ENCODE assay signal across 7 cellular contexts in the genomic region with DNA sequence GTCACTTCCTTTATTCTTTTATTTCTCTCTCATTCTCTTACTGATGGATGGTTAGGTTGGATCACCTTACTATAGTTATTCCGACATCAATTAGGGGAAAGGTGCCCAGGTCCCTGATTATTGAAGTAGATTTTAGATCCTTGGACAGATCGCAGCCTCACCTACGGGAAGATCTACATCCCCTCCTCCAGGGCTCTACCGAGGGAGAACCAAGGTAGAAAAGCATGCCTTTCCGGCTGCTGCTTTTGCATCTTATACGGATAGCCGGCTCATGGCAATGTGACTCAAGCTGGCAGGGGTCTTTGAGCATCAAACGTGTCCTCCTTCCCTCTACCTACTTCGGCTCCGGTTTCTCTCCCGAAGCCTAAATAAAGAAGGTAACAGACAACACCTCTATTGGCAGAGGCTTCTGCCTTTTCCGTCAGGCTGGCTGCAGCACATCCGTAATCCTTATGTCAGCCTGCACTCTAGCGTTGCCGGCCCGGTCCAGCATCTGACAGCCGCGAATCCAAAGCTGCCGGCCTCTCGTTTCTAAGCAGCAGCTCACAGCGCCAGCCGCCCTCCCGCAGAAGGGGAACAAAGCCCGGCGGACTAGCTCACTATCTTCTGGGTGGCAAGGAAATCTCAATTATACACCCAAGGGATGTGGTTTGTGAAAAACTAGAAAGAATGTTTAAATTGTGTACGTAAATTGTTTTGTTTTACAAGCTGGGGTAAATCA. TPM values are rescaled to one million over a fixed set of nuclear protein-coding genes. Genes with fewer than 3 reads are reported as not detected.
A peak's percentile ranks its signal among the peaks of the same experiment; 100 is the strongest.
DNase-seq lines count a peak whose midpoint lies in the region; ATAC-seq, FAIRE-seq and TF ChIP-seq lines count a peak whose summit lies in the region.

No MANE protein-coding gene starts in this region.

- no peaks in the 10 kb centered on the region for H3K4me1 ChIP-seq in GM12878 (ENCODE audit: control insufficient read depth, insufficient read depth, low read length)
- peaks cover 3% of the 10 kb centered on the region for H3K4me1 ChIP-seq in iPS-15b (ENCODE audit: control insufficient read depth, insufficient read depth, low read length)

- 7% methylated on average over 26 of the region's 26 CpGs for WGBS in GM12878 (ENCODE audit: insufficient coverage, insufficient replicate concordance, low lambda C conversion rate, missing lambda C conversion rate)

- RAD21 ChIA-PET in GM12878 (lab: Charles Lee; ENCODE audit: unreplicated experiment): no interaction called here

- TF ChIP-seq RAD21 in GM12878 (IDR thresholded peaks at IDR 0.05; ENCODE audit: insufficient read depth, low read depth, low read length): no peak

- no peak overlapping the region for H3K4me3 ChIP-seq in NB4 (ENCODE audit: low read depth, low read length)
- no peak overlapping the region for H3K4me3 ChIP-seq in GM12878
- peak overlapping the region; percentile 14 for H3K4me3 ChIP-seq in iPS-15b (ENCODE audit: low read depth, low read length)

- no TSS peak for BruUV-seq in GM12878 (replicated peaks; lab: Mats Ljungman, UMichigan)

- H3K4me1 Mint-ChIP-seq in stimulated activated effector memory CD8-positive, alpha-beta T cell treated with anti-CD3 and anti-CD28 coated beads, Interleukin-12 subunit alpha, Interleukin-12 subunit beta, amount 100 ng/mL, for 72 hours: peaks cover 7% of the 10 kb centered on the region

- H3K4me2 ChIP-seq in GM12878 (ENCODE audit: control insufficient read depth, insufficient read depth): no peak overlapping the region

- H3K9me3 Mint-ChIP-seq in stimulated activated effector memory CD8-positive, alpha-beta T cell treated with anti-CD3 and anti-CD28 coated beads, Interleukin-12 subunit alpha, Interleukin-12 subunit beta, amount 100 ng/mL, for 72 hours: no peaks in the 10 kb centered on the region

- SMC1A ChIA-PET in GM12878 (lab: Charles Lee; ENCODE audit: uncharacterized antibody, unreplicated experiment): interaction anchor here (0.7 kb wide), 1 partner anchor 21 kb away, joined by 3 read pairs; no protein-coding TSS in a partner anchor

- H3K9me3 ChIP-seq in GM12878 (replicated peaks; ENCODE audit: control insufficient read depth, insufficient read depth, low read length) (no peaks in the 10 kb centered on the region), iPS-15b (ENCODE audit: control insufficient read depth, insufficient read depth, low read length) (no peaks in the 10 kb centered on the region)

- no peak overlapping the region for H3K9ac ChIP-seq in GM12878 (ENCODE audit: control insufficient read depth, insufficient read depth, low read length)
- H3K9ac ChIP-seq in iPS-15b (ENCODE audit: low read depth, low read length): no peak overlapping the region

- TF ChIP-seq CTCF in GM12872 (IDR thresholded peaks at IDR 0.05; ENCODE audit: insufficient read depth, low read depth, low read length) (peak; percentile 78), NB4 (IDR thresholded peaks at IDR 0.05; ENCODE audit: low read depth, low read length) (peak; percentile 47), GM12878 (IDR thresholded peaks at IDR 0.05 in 2 of 3, conservative IDR thresholded peaks at IDR 0.05 in 1 of 3; ENCODE audit: control insufficient read depth in 2 of 3, extremely low read depth in 1 of 3, insufficient read depth in 1 of 3, low read depth in 3 of 3, low read length in 3 of 3) (peak in 1 of 3 experiments; percentile 50; a peak in 2 of 6 replicates)

- no peaks in the 10 kb centered on the region for H3K36me3 Mint-ChIP-seq in stimulated activated effector memory CD8-positive, alpha-beta T cell treated with anti-CD3 and anti-CD28 coated beads, Interleukin-12 subunit alpha, Interleukin-12 subunit beta, amount 100 ng/mL, for 72 hours

- peaks cover 4 to 10% of the 10 kb centered on the region in 2 experiments for H3K27me3 ChIP-seq in GM12878 (replicated peaks in 1 of 2; ENCODE audit: control insufficient read depth in 2 of 2, insufficient read depth in 2 of 2, low read length in 1 of 2)
- peaks cover 13% of the 10 kb centered on the region for H3K27me3 ChIP-seq in iPS-15b (ENCODE audit: control insufficient read depth, insufficient read depth, low read length)

- TF ChIP-seq POLR2A in NB4 (IDR thresholded peaks at IDR 0.05; ENCODE audit: extremely low read depth, insufficient read length) (no peak), GM12878 (IDR thresholded peaks at IDR 0.05; ENCODE audit: low read depth, low read length) (no peak)

- H4K20me1 ChIP-seq in GM12878 (ENCODE audit: control insufficient read depth, insufficient read depth): no peaks in the 10 kb centered on the region

- no peak for FAIRE-seq in GM12878 (lab: Jason Lieb, UNC)

- DNase-seq in NB4 (ENCODE audit: low read depth) (peak; percentile 82), GM12878 (ENCODE audit: low read depth, low spot score) (no peak)
- no peak for DNase-seq in stimulated activated effector memory CD8-positive, alpha-beta T cell treated with anti-CD3 and anti-CD28 coated beads, Interleukin-12 subunit alpha, Interleukin-12 subunit beta, amount 100 ng/mL, for 72 hours (ENCODE audit: low spot score in 2 of 2)
- DNase-seq in activated CD4-positive, CD25-positive, alpha-beta regulatory T cell treated with anti-CD3 and anti-CD28 coated beads, Interleukin-2, amount 50 U/mL, for 72 hours: no peak

- CTCF ChIA-PET in GM12878 (lab: Yijun Ruan, JAX): interaction anchor here (1.1 kb wide), 1 partner anchor 76 kb away, joined by 3 read pairs; no protein-coding TSS in a partner anchor

- ATAC-seq in GM12878 (peak; percentile 71), HG02884 (IDR thresholded peaks at IDR 0.05; ENCODE audit: unreplicated experiment) (no peak)
- peak; percentile 24 for ATAC-seq in stimulated activated effector memory CD8-positive, alpha-beta T cell treated with anti-CD3 and anti-CD28 coated beads, Interleukin-12 subunit alpha, Interleukin-12 subunit beta, amount 100 ng/mL, for 72 hours

- no peaks in the 10 kb centered on the region for H3K36me3 ChIP-seq in GM12878 (ENCODE audit: control insufficient read depth in 2 of 2, insufficient read depth in 2 of 2, low read length in 1 of 2)
- H3K36me3 ChIP-seq in iPS-15b (ENCODE audit: control insufficient read depth, insufficient read depth, low read length): no peaks in the 10 kb centered on the region

- intact Hi-C loops in GM12878 (cut with micrococcal nuclease; ENCODE audit: unreplicated experiment): no loop called here

- H3K27ac Mint-ChIP-seq in stimulated activated effector memory CD8-positive, alpha-beta T cell treated with anti-CD3 and anti-CD28 coated beads, Interleukin-12 subunit alpha, Interleukin-12 subunit beta, amount 100 ng/mL, for 72 hours: no peak overlapping the region

- no peaks in the 10 kb centered on the region for H3K79me2 ChIP-seq in GM12878 (ENCODE audit: control insufficient read depth, insufficient read depth, low read length)

- H2AFZ ChIP-seq in GM12878 (ENCODE audit: control insufficient read depth, low read depth, low read length): no peak overlapping the region

- in situ Hi-C loops in GM12878 (cut with MboI): no loop called here

- H3K4me3 Mint-ChIP-seq in stimulated activated effector memory CD8-positive, alpha-beta T cell treated with anti-CD3 and anti-CD28 coated beads, Interleukin-12 subunit alpha, Interleukin-12 subunit beta, amount 100 ng/mL, for 72 hours: no peak overlapping the region

- no peak overlapping the region for H3K27ac ChIP-seq in GM12878 (ENCODE audit: control insufficient read depth, insufficient read depth)

- TF ChIP-seq EP300 in GM12878 (IDR thresholded peaks at IDR 0.05; ENCODE audit: borderline replicate concordance in 1 of 2, control insufficient read depth in 1 of 2, low read depth in 2 of 2, low read length in 2 of 2): no peak

- POLR2A ChIA-PET in GM12878 (lab: Charles Lee): no interaction called here

TF ChIP-seq in GM12878, 131 proteins besides CTCF, POLR2A, EP300 and RAD21 (continues in another document):
- TF ChIP-seq SMC3 (IDR thresholded peaks at IDR 0.05; ENCODE audit: borderline replicate concordance, low read length) (peak; percentile 22; the same call in 1 of the 2 replicates), BCLAF1 (IDR thresholded peaks at IDR 0.05) (no peak), FOS (IDR thresholded peaks at IDR 0.05; ENCODE audit: borderline replicate concordance, extremely low read depth, insufficient read length) (no peak)

RNA-seq across cellular contexts. Expression of gene IRX6, which starts 46.9 kb away (rescaled TPM):
- total RNA-seq in GM12878 (2013; cell fraction: nucleolus; rRNA removed): not detected in 2 replicates
- total RNA-seq in GM12878 (2014; rRNA removed) (not detected in 2 replicates), GM12878 (2014; rRNA removed; fragmentation: Illumina TruSeq; extraction: Trizol) (not detected in 2 replicates), GM12878 (2021) (not detected in 2 replicates)
- not detected for polyA plus RNA-seq in GM12878 (2011; ENCODE audit: low read depth)
- polyA plus RNA-seq in GM12878 (2011; rRNA removed) (not detected in 2 replicates), GM12878 (2014; fragmentation: Illumina TruSeq; extraction: Trizol) (not detected in 2 replicates), GM12878 (2014; fragmentation: Nextera tagmentation; extraction: Ambion mirVana) (not detected), GM12878 (2014; rRNA removed) (not detected in 2 replicates), GM12878 (2016; fragmentation: Nextera tagmentation; extraction: Ambion mirVana) (not detected)
- not detected in 2 replicates for polyA plus RNA-seq in GM12878 (2011; cell fraction: cytosol; rRNA removed)
- polyA plus RNA-seq in GM12878 (2011; cell fraction: nucleus; rRNA removed): not detected in 2 replicates
- polyA plus RNA-seq in GM12878 (2012): not detected in 2 replicates
- not detected in 2 replicates for polyA minus RNA-seq in GM12878 (2011; rRNA and poly(A)+ RNA removed)
- polyA minus RNA-seq in GM12878 (2011; cell fraction: cytosol; rRNA and poly(A)+ RNA removed): not detected in 2 replicates
- not detected in 2 replicates for polyA minus RNA-seq in GM12878 (2011; cell fraction: nucleus; rRNA and poly(A)+ RNA removed)
